In the genomic region with DNA sequence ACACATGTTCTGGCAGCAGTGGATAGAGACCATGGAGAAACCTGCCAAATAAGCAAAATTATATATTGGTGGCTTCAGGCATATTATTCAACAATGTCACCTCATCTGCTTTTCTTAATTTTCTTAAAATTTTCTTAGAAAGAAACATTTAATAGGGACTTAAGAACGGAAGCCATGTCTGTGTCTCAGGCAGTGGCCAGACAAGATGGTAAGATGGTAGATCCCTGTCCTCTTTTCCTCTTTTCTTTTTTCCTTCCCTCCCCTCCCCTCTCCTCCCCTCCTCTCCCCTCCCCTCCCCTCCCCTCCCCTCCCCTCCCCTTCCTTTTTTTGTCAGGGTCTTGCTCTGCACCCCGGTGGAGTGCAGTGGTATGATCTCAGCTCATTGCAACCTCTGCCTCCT, we compare ENCODE assay signal across 30 cellular contexts.
"Had no signal": no experiment of that assay in that cellular context is flagged by ENCODE, and none has a peak within 500 bp of the region (broad histone marks: within the 10 kb centered on the region; RNA-seq: fewer than 3 reads in every experiment).

No MANE protein-coding gene starts in this region.

- ATAC-seq: activated CD8-positive, alpha-beta memory T cell treated with anti-CD3 and anti-CD28 coated beads, Interleukin-2, amount 10 ng/mL, durations not matched to agents 7 days and 5 days; activated CD8-positive, alpha-beta T cell treated with anti-CD3 and anti-CD28 coated beads, Interleukin-2, amount 10 ng/mL, durations not matched to agents 7 days and 5 days; activated naive CD8-positive, alpha-beta T cell treated with anti-CD3 and anti-CD28 coated beads, Interleukin-2, amount 50 U/mL, for 24 hours; body of pancreas; effector memory CD8-positive, alpha-beta T cell; foreskin keratinocyte; gastrocnemius medialis; heart left ventricle; WTC11 had no signal

- H3K27me3 ChIP-seq: adrenal gland, body of pancreas, esophagus muscularis mucosa, foreskin keratinocyte, gastrocnemius medialis, heart left ventricle had no signal

- H3K4me3 ChIP-seq: adrenal gland, body of pancreas, esophagus muscularis mucosa, gastrocnemius medialis, heart left ventricle had no signal

- H3K27ac ChIP-seq: adrenal gland, body of pancreas, esophagus muscularis mucosa, foreskin keratinocyte, gastrocnemius medialis had no signal

- DNase-seq: activated CD4-positive, alpha-beta memory T cell treated with anti-CD3 and anti-CD28 coated beads for 36 hours; activated CD4-positive, alpha-beta T cell treated with anti-CD3 and anti-CD28 coated beads for 1 hour; activated CD4-positive, alpha-beta T cell treated with anti-CD3 and anti-CD28 coated beads for 48 hours; activated CD8-positive, alpha-beta memory T cell treated with anti-CD3 and anti-CD28 coated beads, Interleukin-2, amount 10 ng/mL, durations not matched to agents 7 days and 5 days; activated CD8-positive, alpha-beta memory T cell treated with anti-CD3 and anti-CD28 coated beads, Interleukin-2, amount 50 U/mL, for 4 hours; activated CD8-positive, alpha-beta T cell treated with anti-CD3 and anti-CD28 coated beads, Interleukin-2, amount 10 ng/mL, durations not matched to agents 7 days and 5 days; activated effector memory CD4-positive, alpha-beta T cell treated with anti-CD3 and anti-CD28 coated beads, Interleukin-2, amount 50 U/mL, for 16 hours; activated naive CD4-positive, alpha-beta T cell treated with anti-CD3 and anti-CD28 coated beads for 36 hours; activated naive CD8-positive, alpha-beta T cell treated with anti-CD3 and anti-CD28 coated beads for 36 hours; activated naive CD8-positive, alpha-beta T cell treated with anti-CD3 and anti-CD28 coated beads, Interleukin-2, amount 50 U/mL, for 24 hours; activated T-cell treated with anti-CD3 and anti-CD28 coated beads, Interleukin-2, amount 50 U/mL, for 1 hour; activated T-cell treated with anti-CD3 and anti-CD28 coated beads, Interleukin-2, amount 50 U/mL, for 48 hours; adrenal gland; amygdala; aorta; caudate nucleus; cortex of kidney; dermis blood vessel endothelial cell; effector CD4-positive, alpha-beta T cell; effector memory CD8-positive, alpha-beta T cell; erythroblast; foreskin keratinocyte; gastrocnemius medialis; glutamatergic neuron; heart left ventricle; T-helper 2 cell had no signal

- H3K9me3 ChIP-seq: body of pancreas, esophagus muscularis mucosa, gastrocnemius medialis, heart left ventricle had no signal

- FAIRE-seq: colon had no signal

- H3K36me3 ChIP-seq: adrenal gland, esophagus muscularis mucosa, gastrocnemius medialis, heart left ventricle had no signal

- H3K4me1 ChIP-seq: adrenal gland, foreskin keratinocyte, gastrocnemius medialis had no signal
